Comparison of ENCODE assay signal across 10 cellular contexts in the genomic region with DNA sequence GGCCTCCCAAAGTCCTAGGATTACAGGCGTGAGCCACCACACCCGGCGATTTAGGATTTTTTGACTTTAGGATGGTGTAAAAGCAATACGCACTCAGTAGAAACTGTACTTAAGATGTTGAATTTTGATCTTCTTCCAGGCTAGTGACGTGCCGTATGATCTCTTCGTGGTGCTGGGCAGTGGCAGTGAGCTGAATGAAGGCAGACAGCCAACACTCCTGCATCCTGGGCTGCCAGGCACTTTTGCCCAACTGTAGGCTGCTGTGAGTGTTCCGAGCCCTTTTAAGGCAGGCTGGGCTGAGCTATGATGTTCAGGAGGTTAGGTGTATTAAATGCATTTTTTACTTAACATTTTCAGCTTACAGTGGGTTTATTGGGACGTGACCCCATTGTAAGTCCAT. TPM values are rescaled to one million over a fixed set of nuclear protein-coding genes. Genes with fewer than 3 reads are reported as not detected.
"Had no signal": no experiment of that assay in that cellular context is flagged by ENCODE, and none has a peak within 500 bp of the region (broad histone marks: within the 10 kb centered on the region; RNA-seq: fewer than 3 reads in every experiment).

No MANE protein-coding gene starts in this region.

- H3K9me3 ChIP-seq: HAP-1 had no signal

- H3K4me3 ChIP-seq: GM23248, HAP-1 had no signal

- H3K4me1 ChIP-seq: HAP-1 had no signal

- DNase-seq: GOT3, H7, HFFc6 had no signal

- H3K36me3 ChIP-seq: HAP-1 had no signal

- H3K27ac ChIP-seq: GM23248, HL-60 had no signal

RNA-seq across cellular contexts. Expression of gene IL31, which starts 21.3 kb away (rescaled TPM):
- total RNA-seq: GM23248, H4, H7, HepG2, HFFc6, HT1080 had no signal
- polyA plus RNA-seq: GM23248, HepG2, IgD-negative memory B cell had no signal

RNA-seq across cellular contexts. Expression of gene LRRC43, which starts 30.2 kb away (rescaled TPM):
- total RNA-seq: H4, H7, HepG2, HFFc6, HT1080 had no signal
- polyA plus RNA-seq: HepG2, IgD-negative memory B cell had no signal
